ENCODE assay signal across 13 cellular contexts in genomic region chr20:59765599-59766177, GRCh38.
A peak's percentile ranks its signal among the peaks of the same experiment; 100 is the strongest.
DNase-seq lines count a peak whose midpoint lies in the region; ATAC-seq and TF ChIP-seq lines count a peak whose summit lies in the region.
"Had no signal": no experiment of that assay in that cellular context is flagged by ENCODE, and none has a peak within 500 bp of the region (broad histone marks: within the 10 kb centered on the region; RNA-seq: fewer than 3 reads in every experiment).

No MANE protein-coding gene starts in this region.

- DNase-seq in AML-193 (lab: John Stamatoyannopoulos, UW), result peak; percentile 7 to 9
- peak; percentile 54 for DNase-seq in GM12865 (ENCODE audit: low read depth)
- peak; percentile 16 for DNase-seq in RPMI7951 (ENCODE audit: low read depth)
- DNase-seq in foreskin keratinocyte, result peak in 1 of 2 donors; percentile 17
- no peak for DNase-seq in NCI-H1092 treated with DMSO at 0.1 percent for 48 hours (lab: John Stamatoyannopoulos, UW)
- no peak for DNase-seq in NCI-H345 treated with DMSO at 0.1 percent for 48 hours (lab: John Stamatoyannopoulos, UW; ENCODE audit: unreplicated experiment)
- DNase-seq: activated effector memory CD4-positive, alpha-beta T cell treated with anti-CD3 and anti-CD28 coated beads, Interleukin-2, amount 50 U/mL, for 16 hours; NCI-H1694; spleen had no signal

- no peaks in the 10 kb centered on the region for H3K4me1 ChIP-seq in foreskin keratinocyte
- H3K4me1 ChIP-seq: spleen had no signal

- no peaks in the 10 kb centered on the region for H3K27me3 ChIP-seq in foreskin keratinocyte

- no peak overlapping the region for H3K4me3 ChIP-seq in GM12865 (ENCODE audit: low read depth, low read length)
- H3K4me3 ChIP-seq: spleen had no signal

- H3K27ac ChIP-seq in foreskin keratinocyte, result no peak overlapping the region
- H3K27ac ChIP-seq: spleen had no signal

- TF ChIP-seq CTCF in GM12865 (IDR thresholded peaks at IDR 0.05; ENCODE audit: insufficient read depth, low read depth, low read length, missing control alignments) (no peak), foreskin keratinocyte (conservative IDR thresholded peaks at IDR 0.05) (no peak)

- ATAC-seq in foreskin keratinocyte, result peak; percentile 52
- ATAC-seq in GM18868 (IDR thresholded peaks at IDR 0.05; ENCODE audit: unreplicated experiment), result no peak
- no peak for ATAC-seq in GM18517 (IDR thresholded peaks at IDR 0.05; ENCODE audit: unreplicated experiment)
- ATAC-seq: naive thymus-derived CD4-positive, alpha-beta T cell; stimulated activated effector memory CD8-positive, alpha-beta T cell treated with anti-CD3 and anti-CD28 coated beads, Interleukin-12 subunit alpha, Interleukin-12 subunit beta, amount 100 ng/mL, for 72 hours had no signal

Comparison
In these comparisons a context has a peak if more than half of its experiments do, and no peak if none do; other contexts are left out.
1. DNase-seq: peak in AML-193 (2 of 2), GM12865 (single experiment) and RPMI7951 (single experiment); none in NCI-H1092 treated with DMSO at 0.1 percent for 48 hours (single experiment) and NCI-H345 treated with DMSO at 0.1 percent for 48 hours (single experiment).